14 cellular contexts compared by ENCODE assay signal in genomic region chr12:1925125-1925963, GRCh38. TPM values are rescaled to one million over a fixed set of nuclear protein-coding genes. Genes with fewer than 3 reads are reported as not detected.
DNase-seq lines count a peak whose midpoint lies in the region; ATAC-seq and TF ChIP-seq lines count a peak whose summit lies in the region.
"Had no signal": no experiment of that assay in that cellular context is flagged by ENCODE, and none has a peak within 500 bp of the region (broad histone marks: within the 10 kb centered on the region; RNA-seq: fewer than 3 reads in every experiment).

No MANE protein-coding gene starts in this region.

- 66 to 75% methylated on average over 9 of the region's 9 CpGs for WGBS in sigmoid colon, 2 donors

- peak; percentile 12 for DNase-seq in activated CD4-positive, CD25-positive, alpha-beta regulatory T cell treated with anti-CD3 and anti-CD28 coated beads, Interleukin-2, amount 50 U/mL, for 72 hours
- no peak for DNase-seq in activated CD4-positive, CD25-positive, alpha-beta regulatory T cell (lab: John Stamatoyannopoulos, UW)
- peak in 2 of 3 donors; percentile 24 to 27 for DNase-seq in Peyer's patch
- DNase-seq in islet precursor cell = peak; percentile 51
- DNase-seq in sigmoid colon = peak; percentile 55
- no peak for DNase-seq in globus pallidus (ENCODE audit: low spot score)
- DNase-seq in ACHN = no peak
- DNase-seq: 8988T, cortex of kidney, NCI-H2029 had no signal

- H3K4me3 ChIP-seq in Peyer's patch (no peak overlapping the region), sigmoid colon (no peak overlapping the region)
- H3K4me3 ChIP-seq: SK-N-MC, testis had no signal

- no peaks in the 10 kb centered on the region for H3K9me3 ChIP-seq in Peyer's patch
- H3K9me3 ChIP-seq in sigmoid colon = no peaks in the 10 kb centered on the region
- H3K9me3 ChIP-seq: testis had no signal

- ATAC-seq in HG03108 (IDR thresholded peaks at IDR 0.05; ENCODE audit: unreplicated experiment) = no peak
- ATAC-seq: activated CD4-positive, CD25-positive, alpha-beta regulatory T cell treated with anti-CD3 and anti-CD28 coated beads, Interleukin-2, amount 50 U/mL, for 24 hours had no signal

- TF ChIP-seq CTCF in Peyer's patch (IDR thresholded peaks at IDR 0.05) (no peak), sigmoid colon (IDR thresholded peaks at IDR 0.05) (no peak)

- TF ChIP-seq POLR2A in Peyer's patch (IDR thresholded peaks at IDR 0.05) (no peak), sigmoid colon (IDR thresholded peaks at IDR 0.05) (no peak)

- TF ChIP-seq EP300 in sigmoid colon (IDR thresholded peaks at IDR 0.05) = no peak

- H3K36me3 ChIP-seq in Peyer's patch (no peaks in the 10 kb centered on the region), sigmoid colon (no peaks in the 10 kb centered on the region)

- H3K27me3 ChIP-seq in Peyer's patch (no peaks in the 10 kb centered on the region), sigmoid colon (no peaks in the 10 kb centered on the region)
- H3K27me3 ChIP-seq: testis had no signal

- in situ Hi-C loops in ACHN (cut with HindIII; ENCODE audit: low pct_ligation_motif_present, low pct_unique_long_range_greater_than_20kb, low sequenced_read_pairs) = no loop called here

- intact Hi-C loops in sigmoid colon (cut with DNase I) = no loop called here

- H3K27ac ChIP-seq in Peyer's patch = peak overlapping the region in 1 of 4 donors; percentile 63
- peak overlapping the region; percentile 27 to 79 (median 56) for H3K27ac ChIP-seq in sigmoid colon
- H3K27ac ChIP-seq: SK-N-MC, testis had no signal

- peaks cover 0 to 8% (median 0%) of the 10 kb centered on the region in 4 donors for H3K4me1 ChIP-seq in Peyer's patch
- peaks cover 0 to 47% (median 43%) of the 10 kb centered on the region in 4 donors for H3K4me1 ChIP-seq in sigmoid colon
- H3K4me1 ChIP-seq: testis had no signal

RNA-seq across cellular contexts. Expression of gene CACNA2D4, which starts 6.9 kb away (rescaled TPM):
- total RNA-seq in Peyer's patch (10 to 100 TPM in 2 of 4 donors, 1 to 10 TPM in 2; 9.5 to 19.3 (median 12.3) TPM), sigmoid colon (1 to 10 TPM; 2.8 to 4.9 (median 3.4) TPM)
- polyA plus RNA-seq in sigmoid colon = 1 to 10 TPM; 3.6 to 5.8 (median 5.4) TPM

Comparison
In these comparisons a context has a peak if more than half of its experiments do, and no peak if none do; other contexts are left out.
1. DNase-seq: peak in activated CD4-positive, CD25-positive, alpha-beta regulatory T cell treated with anti-CD3 and anti-CD28 coated beads, Interleukin-2, amount 50 U/mL, for 72 hours (single experiment), Peyer's patch (2 of 3), islet precursor cell (single experiment) and sigmoid colon (single experiment); none in activated CD4-positive, CD25-positive, alpha-beta regulatory T cell (0 of 4), globus pallidus (single experiment) and ACHN (single experiment).